In genomic region chrX:152450076-152450475, GRCh38 we compare ENCODE assay signal across 20 cellular contexts. TPM values are rescaled to one million over a fixed set of nuclear protein-coding genes. Genes with fewer than 3 reads are reported as not detected.
DNase-seq lines count a peak whose midpoint lies in the region; ATAC-seq and TF ChIP-seq lines count a peak whose summit lies in the region.
"Had no signal": no experiment of that assay in that cellular context is flagged by ENCODE, and none has a peak within 500 bp of the region (broad histone marks: within the 10 kb centered on the region; RNA-seq: fewer than 3 reads in every experiment).

No MANE protein-coding gene starts in this region.

- no peaks in the 10 kb centered on the region for H3K36me3 ChIP-seq in HUES64 (ENCODE audit: insufficient read depth, low read length)
- no peaks in the 10 kb centered on the region for H3K36me3 ChIP-seq in iPS-20b (ENCODE audit: insufficient read depth, low read depth, low read length)
- H3K36me3 ChIP-seq: BE2C had no signal

- H3K27me3 ChIP-seq in HUES64 (ENCODE audit: insufficient read depth, low read length) = no peaks in the 10 kb centered on the region
- H3K27me3 ChIP-seq in dorsolateral prefrontal cortex = peaks cover 0 to 45% (median 5%) of the 10 kb centered on the region in 45 donors
- H3K27me3 ChIP-seq in iPS-20b (ENCODE audit: insufficient read depth, low read length) = no peaks in the 10 kb centered on the region; the same call in 1 of the 2 replicates
- H3K27me3 ChIP-seq: BE2C had no signal

- no peak for ATAC-seq in Right ventricle myocardium superior (ENCODE audit: poor library complexity)
- no peak for ATAC-seq in HG02610 (IDR thresholded peaks at IDR 0.05; ENCODE audit: unreplicated experiment)

- intact Hi-C loops in dorsolateral prefrontal cortex (cut with DNase I) (no loop called here), Right ventricle myocardium superior (cut with DNase I) (no loop called here)

- H3K9me3 ChIP-seq in HUES64 (ENCODE audit: insufficient read depth, low read depth, low read length) (no peaks in the 10 kb centered on the region), iPS-20b (ENCODE audit: insufficient read depth, low read depth, low read length) (no peaks in the 10 kb centered on the region)
- H3K9me3 ChIP-seq: BE2C had no signal

- 29% methylated on average over 4 of the region's 4 CpGs for WGBS in HUES64

- H3K4me3 ChIP-seq in HUES64 (ENCODE audit: low read length) = peak overlapping the region; percentile 71
- peak overlapping the region in 43 of 59 donors; percentile 15 to 64 (median 47) for H3K4me3 ChIP-seq in dorsolateral prefrontal cortex
- H3K4me3 ChIP-seq in iPS-20b (ENCODE audit: low read length) = peak overlapping the region; percentile 86

- H3K9ac ChIP-seq in HUES64 (ENCODE audit: low read depth, low read length) = no peak overlapping the region
- H3K9ac ChIP-seq in iPS-20b (ENCODE audit: low read depth, low read length) = peak overlapping the region; percentile 57; the same call in 1 of the 2 replicates

- H3K4me1 ChIP-seq in HUES64 (ENCODE audit: insufficient read depth, low read length) (peaks cover 4% of the 10 kb centered on the region; the same call in 1 of the 2 replicates), iPS-20b (ENCODE audit: insufficient read depth, low read length) (peaks cover 8% of the 10 kb centered on the region; the same call in 1 of the 2 replicates)
- H3K4me1 ChIP-seq: BE2C had no signal

- TF ChIP-seq CTCF in dorsolateral prefrontal cortex (IDR thresholded peaks at IDR 0.05 in 54 of 56, conservative IDR thresholded peaks at IDR 0.05 in 2 of 56; ENCODE audit: low read depth in 1 of 56, partially characterized antibody in 56 of 56) = no peak

- H3K27ac ChIP-seq in HUES64 (ENCODE audit: low read depth, low read length) (no peak overlapping the region), dorsolateral prefrontal cortex (peak overlapping the region in 1 of 59 donors; percentile 16), iPS-20b (ENCODE audit: low read length) (no peak overlapping the region)

- DNase-seq in dorsolateral prefrontal cortex (no peak), T-helper 1 cell (no peak), Right ventricle myocardium superior (no peak), HuH-7 (ENCODE audit: low spot score) (no peak)
- DNase-seq: BE2C; CD4-positive, alpha-beta T cell; DMS79 treated with DMSO at 0.1 percent for 48 hours; IMR-90; Karpas-422; MM.1S; NCI-H1105 treated with DMSO at 0.1 percent for 48 hours; NCI-H187; NCI-H446; NCI-H69; SIG-M5 had no signal

RNA-seq across cellular contexts. Expression of gene GABRA3, which starts 1.0 kb away (rescaled TPM):
- 5.1 TPM for polyA plus RNA-seq in HUES64 (2013, experiment 1 of 2)
- polyA plus RNA-seq in HUES64 (2013, experiment 2 of 2) = 4.6 TPM
- total RNA-seq in dorsolateral prefrontal cortex (10 to 100 TPM in 119 of 120 experiments, 1 to 10 TPM in 1; 9.1 to 69.9 (median 32.8) TPM), Right ventricle myocardium superior (not detected)
- total RNA-seq: CD4-positive, alpha-beta T cell; G401; IMR-90; OCI-LY7 had no signal
- polyA plus RNA-seq: IMR-90 had no signal

Comparison
In these comparisons a context has a peak if more than half of its experiments do, and no peak if none do; other contexts are left out.
1. RNA of gene GABRA3, which starts 1.0 kb away (total RNA-seq): 9.1 to 69.9 TPM in dorsolateral prefrontal cortex; not detected in Right ventricle myocardium superior (single experiment); every median in the first group is over 10 times any median in the second.
2. Peak in every context shown above with its lines, with median percentiles within 50 percentile points of each other: H3K4me3 ChIP-seq.